ENCODE assay signal across 1 cellular context in the genomic region with DNA sequence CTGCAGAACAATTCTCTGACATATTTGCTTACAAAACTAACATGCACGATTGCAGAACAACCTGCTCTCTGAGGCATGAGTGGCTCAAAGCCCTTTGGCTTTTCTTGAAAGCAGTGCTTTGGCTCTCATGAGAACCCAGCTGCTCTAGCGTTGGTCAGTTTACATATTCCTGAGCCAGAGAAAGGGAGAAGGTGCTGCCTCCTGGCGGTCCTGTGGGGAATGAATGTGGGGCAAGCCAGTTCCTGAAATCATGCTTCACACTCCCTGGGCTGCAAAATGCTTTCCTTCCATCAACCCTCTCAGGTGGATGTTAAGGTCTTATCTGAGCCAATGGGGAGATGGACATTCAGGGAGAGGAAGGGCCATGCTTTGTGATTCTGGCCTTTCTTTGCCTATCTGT.
TF ChIP-seq lines count a peak whose summit lies in the region.

No MANE protein-coding gene starts in this region.

TF ChIP-seq in HCT116, 20 proteins besides CTCF, POLR2A, EP300 and RAD21 (continued from another document):
- no peak for TF ChIP-seq EZH2phosphoT487 (IDR thresholded peaks at IDR 0.05; ENCODE audit: borderline replicate concordance)
- TF ChIP-seq ZNF274 (IDR thresholded peaks at IDR 0.05; ENCODE audit: low read depth, low read length), result no peak
- no peak for TF ChIP-seq YY1 (IDR thresholded peaks at IDR 0.05; ENCODE audit: extremely low read depth, insufficient replicate concordance, low read depth, low read length)
- TF ChIP-seq, protein P1, sequence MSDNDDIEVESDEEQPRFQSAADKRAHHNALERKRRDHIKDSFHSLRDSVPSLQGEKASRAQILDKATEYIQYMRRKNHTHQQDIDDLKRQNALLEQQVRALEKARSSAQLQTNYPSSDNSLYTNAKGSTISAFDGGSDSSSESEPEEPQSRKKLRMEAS (IDR thresholded peaks at IDR 0.05), result no peak
- no peak for TF ChIP-seq POLR2AphosphoS5 (IDR thresholded peaks at IDR 0.05; ENCODE audit: low read depth, low read length)
- TF ChIP-seq, protein P2, sequence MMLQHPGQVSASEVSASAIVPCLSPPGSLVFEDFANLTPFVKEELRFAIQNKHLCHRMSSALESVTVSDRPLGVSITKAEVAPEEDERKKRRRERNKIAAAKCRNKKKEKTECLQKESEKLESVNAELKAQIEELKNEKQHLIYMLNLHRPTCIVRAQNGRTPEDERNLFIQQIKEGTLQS (IDR thresholded peaks at IDR 0.05), result no peak
- TF ChIP-seq TCF7L2 (IDR thresholded peaks at IDR 0.05; ENCODE audit: borderline replicate concordance, extremely low read depth, insufficient read depth, insufficient read length), result no peak
